Comparison of ENCODE assay signal across 9 cellular contexts in the genomic region with DNA sequence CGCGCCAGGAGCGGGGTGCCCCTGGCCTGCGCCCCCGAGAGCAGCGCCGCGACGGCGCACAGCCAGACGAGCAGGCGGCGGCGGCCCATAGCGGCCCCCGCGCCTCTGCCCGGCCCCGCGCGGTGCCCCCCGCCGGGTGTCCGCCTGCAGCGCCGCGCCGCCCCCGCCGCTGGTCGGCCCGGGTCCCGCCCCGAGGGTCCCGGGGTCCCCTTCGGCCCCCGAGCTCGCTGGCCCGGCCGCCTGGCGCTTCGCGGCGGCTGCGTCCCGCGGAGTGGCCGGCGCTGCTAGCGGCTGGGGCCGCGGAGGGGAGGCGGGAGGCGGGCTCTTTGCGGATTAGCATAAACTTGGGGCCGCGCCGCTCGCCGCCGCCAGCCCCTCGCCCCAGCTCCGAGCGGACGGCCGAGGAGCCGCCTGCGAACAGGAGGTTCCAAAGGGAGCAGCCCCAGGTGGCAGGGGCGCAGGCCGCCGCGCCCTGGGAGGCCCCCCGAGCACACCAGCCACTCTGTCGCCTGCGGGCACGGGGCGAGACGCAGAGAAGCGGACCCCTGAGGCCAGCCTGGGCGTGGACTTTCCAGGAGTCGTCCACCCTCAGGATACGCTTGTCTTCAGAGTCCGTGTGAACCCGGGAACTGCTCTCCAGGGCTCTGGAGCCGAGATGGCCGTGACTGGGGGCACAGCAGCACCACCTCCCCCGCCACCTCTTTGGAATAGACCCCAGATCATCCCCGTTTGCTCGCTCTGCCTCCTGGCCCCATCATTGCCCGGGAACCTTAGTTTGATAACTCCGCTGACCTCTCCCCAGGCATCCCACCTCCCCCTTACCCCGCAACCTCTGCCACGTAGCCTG. TPM values are rescaled to one million over a fixed set of nuclear protein-coding genes. Genes with fewer than 3 reads are reported as not detected.
A peak's percentile ranks its signal among the peaks of the same experiment; 100 is the strongest.
DNase-seq lines count a peak whose midpoint lies in the region; ATAC-seq and TF ChIP-seq lines count a peak whose summit lies in the region.
"Had no signal": no experiment of that assay in that cellular context is flagged by ENCODE, and none has a peak within 500 bp of the region (broad histone marks: within the 10 kb centered on the region; RNA-seq: fewer than 3 reads in every experiment).

A gene with protein sequence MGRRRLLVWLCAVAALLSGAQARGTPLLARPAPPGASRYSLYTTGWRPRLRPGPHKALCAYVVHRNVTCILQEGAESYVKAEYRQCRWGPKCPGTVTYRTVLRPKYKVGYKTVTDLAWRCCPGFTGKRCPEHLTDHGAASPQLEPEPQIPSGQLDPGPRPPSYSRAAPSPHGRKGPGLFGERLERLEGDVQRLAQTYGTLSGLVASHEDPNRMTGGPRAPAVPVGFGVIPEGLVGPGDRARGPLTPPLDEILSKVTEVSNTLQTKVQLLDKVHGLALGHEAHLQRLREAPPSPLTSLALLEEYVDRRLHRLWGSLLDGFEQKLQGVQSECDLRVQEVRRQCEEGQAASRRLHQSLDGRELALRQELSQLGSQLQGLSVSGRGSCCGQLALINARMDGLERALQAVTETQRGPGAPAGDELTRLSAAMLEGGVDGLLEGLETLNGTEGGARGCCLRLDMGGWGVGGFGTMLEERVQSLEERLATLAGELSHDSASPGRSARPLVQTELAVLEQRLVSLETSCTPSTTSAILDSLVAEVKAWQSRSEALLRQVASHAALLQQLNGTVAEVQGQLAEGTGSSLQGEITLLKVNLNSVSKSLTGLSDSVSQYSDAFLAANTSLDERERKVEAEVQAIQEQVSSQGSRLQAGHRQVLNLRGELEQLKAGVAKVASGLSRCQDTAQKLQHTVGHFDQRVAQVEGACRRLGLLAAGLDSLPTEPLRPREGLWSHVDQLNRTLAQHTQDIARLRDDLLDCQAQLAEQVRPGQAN (minus strand): TSS at position 273 of the 847 bp plus-strand sequence. CDS start 184 bp downstream, at position 89.

- 14 to 34% methylated on average over 12 to 41 of the region's 93 CpGs for WGBS in testis, 2 donors
- whole genome bisulfite sequencing in body of pancreas, 2 donors, result 7 to 48% methylated on average over 8 to 80 of the region's 93 CpGs

- no peaks in the 10 kb centered on the region for H3K4me1 Mint-ChIP-seq in activated CD4-positive, alpha-beta T cell treated with anti-CD3 and anti-CD28 coated beads, Interleukin-2, amount 10 ng/mL, durations not matched to agents 24 days and 14 days
- no peaks in the 10 kb centered on the region for H3K4me1 Mint-ChIP-seq in activated T-helper 2 cell treated with anti-CD3 and anti-CD28 coated beads, Interferon-gamma antibody, Interleukin-2, Interleukin-4, amounts not matched to agents 10 μg/mL and 5 μg/mL and 100 μg/mL, durations not matched to agents 14 hours and 24 hours and 36 hours (ENCODE audit: low read depth)

- H3K4me3 ChIP-seq in testis (peak within 1 kb of the TSS; percentile 37 to 50), body of pancreas (no peak within 1 kb of the TSS), Karpas-422 (ENCODE audit: low read length) (no peak within 1 kb of the TSS)

- H3K27ac Mint-ChIP-seq in activated CD4-positive, alpha-beta T cell treated with anti-CD3 and anti-CD28 coated beads, Interleukin-2, amount 10 ng/mL, durations not matched to agents 24 days and 14 days, result no peak within 1 kb of the TSS
- H3K27ac Mint-ChIP-seq in activated T-helper 2 cell treated with anti-CD3 and anti-CD28 coated beads, Interferon-gamma antibody, Interleukin-2, Interleukin-4, amounts not matched to agents 10 μg/mL and 5 μg/mL and 100 μg/mL, durations not matched to agents 14 hours and 24 hours and 36 hours, result no peak within 1 kb of the TSS

- H3K27me3 ChIP-seq in testis (no peaks in the 10 kb centered on the region), body of pancreas (peaks cover 0 to 20% of the 10 kb centered on the region in 2 donors), Karpas-422 (ENCODE audit: low read length) (no peaks in the 10 kb centered on the region)

- peaks cover 33% of the 10 kb centered on the region for H3K27me3 Mint-ChIP-seq in activated CD4-positive, alpha-beta T cell treated with anti-CD3 and anti-CD28 coated beads, Interleukin-2, amount 10 ng/mL, durations not matched to agents 24 days and 14 days
- peaks cover 33% of the 10 kb centered on the region for H3K27me3 Mint-ChIP-seq in activated T-helper 2 cell treated with anti-CD3 and anti-CD28 coated beads, Interferon-gamma antibody, Interleukin-2, Interleukin-4, amounts not matched to agents 10 μg/mL and 5 μg/mL and 100 μg/mL, durations not matched to agents 14 hours and 24 hours and 36 hours (ENCODE audit: low read depth)

- no peak within 1 kb of the TSS for H3K9ac ChIP-seq in Karpas-422 (ENCODE audit: low read length)

- ATAC-seq in body of pancreas (no peak), HG03108 (IDR thresholded peaks at IDR 0.05; ENCODE audit: unreplicated experiment) (no peak)

- peaks cover 5% of the 10 kb centered on the region for H3K4me1 ChIP-seq in testis
- peaks cover 18% of the 10 kb centered on the region for H3K4me1 ChIP-seq in body of pancreas
- H3K4me1 ChIP-seq in Karpas-422 (ENCODE audit: low read length), result no peaks in the 10 kb centered on the region

- no peak within 1 kb of the TSS for H2AFZ ChIP-seq in Karpas-422 (ENCODE audit: low read length)

- H3K4me3 Mint-ChIP-seq in activated CD4-positive, alpha-beta T cell treated with anti-CD3 and anti-CD28 coated beads, Interleukin-2, amount 10 ng/mL, durations not matched to agents 24 days and 14 days, result peak within 1 kb of the TSS; percentile 64
- peak within 1 kb of the TSS; percentile 45 for H3K4me3 Mint-ChIP-seq in activated T-helper 2 cell treated with anti-CD3 and anti-CD28 coated beads, Interferon-gamma antibody, Interleukin-2, Interleukin-4, amounts not matched to agents 10 μg/mL and 5 μg/mL and 100 μg/mL, durations not matched to agents 14 hours and 24 hours and 36 hours (ENCODE audit: low read depth)

- H3K9me3 Mint-ChIP-seq in activated CD4-positive, alpha-beta T cell treated with anti-CD3 and anti-CD28 coated beads, Interleukin-2, amount 10 ng/mL, durations not matched to agents 24 days and 14 days, result no peaks in the 10 kb centered on the region
- peaks cover 4% of the 10 kb centered on the region for H3K9me3 Mint-ChIP-seq in activated T-helper 2 cell treated with anti-CD3 and anti-CD28 coated beads, Interferon-gamma antibody, Interleukin-2, Interleukin-4, amounts not matched to agents 10 μg/mL and 5 μg/mL and 100 μg/mL, durations not matched to agents 14 hours and 24 hours and 36 hours

- TF ChIP-seq CTCF in testis (IDR thresholded peaks at IDR 0.05) (no peak), body of pancreas (IDR thresholded peaks at IDR 0.05) (no peak)

- H3K36me3 Mint-ChIP-seq in activated CD4-positive, alpha-beta T cell treated with anti-CD3 and anti-CD28 coated beads, Interleukin-2, amount 10 ng/mL, durations not matched to agents 24 days and 14 days (ENCODE audit: low read depth), result no peaks in the 10 kb centered on the region
- no peaks in the 10 kb centered on the region for H3K36me3 Mint-ChIP-seq in activated T-helper 2 cell treated with anti-CD3 and anti-CD28 coated beads, Interferon-gamma antibody, Interleukin-2, Interleukin-4, amounts not matched to agents 10 μg/mL and 5 μg/mL and 100 μg/mL, durations not matched to agents 14 hours and 24 hours and 36 hours (ENCODE audit: low read depth)

- H3K36me3 ChIP-seq in testis (ENCODE audit: low read depth, missing control alignments) (no peaks in the 10 kb centered on the region), body of pancreas (replicated peaks in 1 of 2; ENCODE audit: insufficient read depth in 1 of 2, low read depth in 2 of 2) (no peaks in the 10 kb centered on the region), Karpas-422 (ENCODE audit: insufficient read depth, low read length) (no peaks in the 10 kb centered on the region)

- H3K9me2 ChIP-seq in Karpas-422 (replicated peaks; ENCODE audit: insufficient read depth, low read length), result no peaks in the 10 kb centered on the region

- no peak for DNase-seq in activated CD4-positive, alpha-beta T cell treated with anti-CD3 and anti-CD28 coated beads, Interleukin-2, amount 10 ng/mL, durations not matched to agents 24 days and 14 days
- DNase-seq in activated CD4-positive, alpha-beta T cell treated with anti-CD3 and anti-CD28 coated beads, Interleukin-2, amount 50 U/mL, for 1 hour, result no peak
- DNase-seq in activated T-helper 2 cell treated with anti-CD3 and anti-CD28 coated beads, Interferon-gamma antibody, Interleukin-2, Interleukin-4, amounts not matched to agents 10 μg/mL and 5 μg/mL and 100 μg/mL, durations not matched to agents 14 hours and 24 hours and 36 hours (ENCODE audit: low spot score), result no peak
- DNase-seq in iPS-NIHi7 (ENCODE audit: extremely low spot score) (peak; percentile 80), testis (no peak), body of pancreas (no peak), Karpas-422 (no peak)

- H3K4me2 ChIP-seq in Karpas-422 (ENCODE audit: low read depth, low read length, poor library complexity, severe bottlenecking), result no peak within 1 kb of the TSS

- H3K27ac ChIP-seq in testis (no peak within 1 kb of the TSS), body of pancreas (no peak within 1 kb of the TSS), Karpas-422 (ENCODE audit: low read length) (no peak within 1 kb of the TSS)

- H3K9me3 ChIP-seq in testis, result no peaks in the 10 kb centered on the region
- no peaks in the 10 kb centered on the region for H3K9me3 ChIP-seq in body of pancreas
- H3K9me3 ChIP-seq in Karpas-422 (ENCODE audit: low read length), result no peaks in the 10 kb centered on the region

- no peaks in the 10 kb centered on the region for H4K20me1 ChIP-seq in Karpas-422 (ENCODE audit: insufficient read depth, low read depth, low read length)

- no peak for TF ChIP-seq POLR2A in testis (IDR thresholded peaks at IDR 0.05)
- no peak for TF ChIP-seq POLR2A in body of pancreas (IDR thresholded peaks at IDR 0.05)

- no peaks in the 10 kb centered on the region for H3K79me2 ChIP-seq in Karpas-422 (ENCODE audit: low read length)

- intact Hi-C loops in activated CD4-positive, alpha-beta T cell treated with anti-CD3 and anti-CD28 coated beads, Interleukin-2, amount 10 ng/mL, durations not matched to agents 24 days and 14 days (cut with micrococcal nuclease), result no loop called here
- intact Hi-C loops in activated T-helper 2 cell treated with anti-CD3 and anti-CD28 coated beads, Interferon-gamma antibody, Interleukin-2, Interleukin-4, amounts not matched to agents 10 μg/mL and 5 μg/mL and 100 μg/mL, durations not matched to agents 14 hours and 24 hours and 36 hours (cut with micrococcal nuclease), result no loop called here
- intact Hi-C loops in testis (cut with DNase I; ENCODE audit: low total_unique reads) (no loop called here), body of pancreas (cut with DNase I) (no loop called here)

RNA-seq across cellular contexts. Expression of the gene that starts here (rescaled TPM):
- 0.58 and 0.73 TPM in 2 replicates for total RNA-seq in activated CD4-positive, alpha-beta T cell treated with anti-CD3 and anti-CD28 coated beads, Interleukin-2, amount 10 ng/mL, durations not matched to agents 24 days and 14 days
- 0.07 TPM in 1 of 2 replicates, not detected in the other for total RNA-seq in activated T-helper 2 cell treated with anti-CD3 and anti-CD28 coated beads, Interferon-gamma antibody, Interleukin-2, Interleukin-4, amounts not matched to agents 10 μg/mL and 5 μg/mL and 100 μg/mL, durations not matched to agents 14 hours and 24 hours and 36 hours
- total RNA-seq in testis (1 to 10 TPM; 3.7 to 4.2 TPM), body of pancreas (under 1 TPM in 1 of 2 donors, not detected in 1; 0.26 TPM)
- polyA plus RNA-seq in testis (ENCODE audit: insufficient read depth, low read depth, low replicate concordance), result 14.8 TPM
- total RNA-seq in Karpas-422 (2014; rRNA removed; shearing (Covaris generic); ENCODE audit: low replicate concordance), result not detected in 2 replicates
- total RNA-seq: M059J had no signal

Comparison
In these comparisons a context has a peak if more than half of its experiments do, and no peak if none do; other contexts are left out.
1. H3K4me3 ChIP-seq: peak in testis (2 of 2); none in body of pancreas (0 of 2) and Karpas-422 (single experiment).